1 cellular context compared by ENCODE assay signal in genomic region chr5:140299056-140299455, GRCh38.
TF ChIP-seq lines count a peak whose summit lies in the region.

No MANE protein-coding gene starts in this region.

TF ChIP-seq in A549, 52 proteins besides CTCF, POLR2A, EP300 and RAD21:
- TF ChIP-seq CHD4 (IDR thresholded peaks at IDR 0.05; ENCODE audit: borderline replicate concordance) (no peak), NFE2L2 (conservative IDR thresholded peaks at IDR 0.05; ENCODE audit: low read length) (no peak), FOXS1 (CRISPR knock-in tag; IDR thresholded peaks at IDR 0.05) (no peak), HOXB13 (CRISPR knock-in tag; IDR thresholded peaks at IDR 0.05; ENCODE audit: low read depth) (no peak), E2F6 (IDR thresholded peaks at IDR 0.05; ENCODE audit: borderline replicate concordance, low read depth) (no peak), FOSB (CRISPR knock-in tag; IDR thresholded peaks at IDR 0.05) (no peak)
